In genomic region chr3:57822686-57823085, GRCh38 we compare ENCODE assay signal across 28 cellular contexts.
"Had no signal": no experiment of that assay in that cellular context is flagged by ENCODE, and none has a peak within 500 bp of the region (broad histone marks: within the 10 kb centered on the region; RNA-seq: fewer than 3 reads in every experiment).

No MANE protein-coding gene starts in this region.

- H3K9me3 Mint-ChIP-seq: activated naive CD4-positive, alpha-beta T cell treated with anti-CD3 and anti-CD28 coated beads for 36 hours; activated T-cell treated with anti-CD3 and anti-CD28 coated beads, Interleukin-2, amount 50 U/mL, for 72 hours; brain; mesothelial cell of epicardium; naive thymus-derived CD8-positive, alpha-beta T cell; neural progenitor cell; stimulated activated naive B cell treated with anti-CD40 and anti-IgM and Interleukin-4, amounts not matched to agents 10 μg/mL and 1 μg/mL and 100 μg/mL, for 72 hours had no signal

- FAIRE-seq: endothelial cell of umbilical vein, keratinocyte had no signal

- H3K4me2 ChIP-seq: neural progenitor cell had no signal

- H3K4me3 ChIP-seq: gastroesophageal sphincter, heart left ventricle, lower lobe of right lung, neural progenitor cell, testis, upper lobe of left lung had no signal

- H3K9ac ChIP-seq: neural progenitor cell had no signal

- H3K27ac Mint-ChIP-seq: activated naive CD4-positive, alpha-beta T cell treated with anti-CD3 and anti-CD28 coated beads for 36 hours; activated T-cell treated with anti-CD3 and anti-CD28 coated beads, Interleukin-2, amount 50 U/mL, for 72 hours; mesothelial cell of epicardium; neural progenitor cell; stimulated activated naive B cell treated with anti-CD40 and anti-IgM and Interleukin-4, amounts not matched to agents 10 μg/mL and 1 μg/mL and 100 μg/mL, for 72 hours; T-helper 17 cell had no signal

- DNase-seq: activated CD4-positive, alpha-beta T cell treated with anti-CD3 and anti-CD28 coated beads for 4 hours; activated CD4-positive, alpha-beta T cell treated with anti-CD3 and anti-CD28 coated beads, Interleukin-2, amount 50 U/mL, for 48 hours; activated CD4-positive, CD25-positive, alpha-beta regulatory T cell; activated effector memory CD4-positive, alpha-beta T cell treated with Interleukin-2 at 50 U/mL for 16 hours; activated naive CD4-positive, alpha-beta T cell treated with anti-CD3 and anti-CD28 coated beads for 36 hours; activated T-cell treated with anti-CD3 and anti-CD28 coated beads, Interleukin-2, amount 50 U/mL, for 72 hours; anterior cingulate cortex; central memory CD4-positive, alpha-beta T cell; dermis blood vessel endothelial cell; effector memory CD4-positive, alpha-beta T cell; heart left ventricle; lower lobe of right lung; naive thymus-derived CD8-positive, alpha-beta T cell; posterior cingulate gyrus; retina; stimulated activated CD4-positive, alpha-beta T cell treated with anti-CD3 and anti-CD28 coated beads, Interleukin-2, amount 100 ng/mL, for 48 hours; stimulated activated CD8-positive, alpha-beta memory T cell treated with anti-CD3 and anti-CD28 coated beads, Interleukin-4, amount 100 ng/mL, for 48 hours; stimulated activated naive B cell treated with anti-CD40 and anti-IgM and Interleukin-4, amounts not matched to agents 10 μg/mL and 1 μg/mL and 100 μg/mL, for 72 hours; SW 1271; T-helper 17 cell; testis; upper lobe of left lung had no signal

- H3K36me3 Mint-ChIP-seq: mesothelial cell of epicardium, neural progenitor cell had no signal

- H2AFZ ChIP-seq: neural progenitor cell had no signal

- H3K27me3 Mint-ChIP-seq: brain; naive thymus-derived CD8-positive, alpha-beta T cell; stimulated activated naive B cell treated with anti-CD40 and anti-IgM and Interleukin-4, amounts not matched to agents 10 μg/mL and 1 μg/mL and 100 μg/mL, for 72 hours; T-helper 17 cell had no signal

- H3K36me3 ChIP-seq: gastroesophageal sphincter, heart left ventricle, lower lobe of right lung, neural progenitor cell, upper lobe of left lung had no signal

- H3K27me3 ChIP-seq: gastroesophageal sphincter, heart left ventricle, neural progenitor cell, testis, upper lobe of left lung had no signal

- H3K27ac ChIP-seq: gastroesophageal sphincter, lower lobe of right lung, neural progenitor cell, testis, upper lobe of left lung had no signal

- H3K4me3 Mint-ChIP-seq: activated naive CD4-positive, alpha-beta T cell treated with anti-CD3 and anti-CD28 coated beads for 36 hours; activated T-cell treated with anti-CD3 and anti-CD28 coated beads, Interleukin-2, amount 50 U/mL, for 72 hours; brain; mesothelial cell of epicardium; naive thymus-derived CD8-positive, alpha-beta T cell; neural progenitor cell; stimulated activated naive B cell treated with anti-CD40 and anti-IgM and Interleukin-4, amounts not matched to agents 10 μg/mL and 1 μg/mL and 100 μg/mL, for 72 hours; T-helper 17 cell had no signal

- H3K9me3 ChIP-seq: gastroesophageal sphincter, heart left ventricle, lower lobe of right lung, testis, upper lobe of left lung had no signal
